ENCODE assay signal across 8 cellular contexts in the genomic region with DNA sequence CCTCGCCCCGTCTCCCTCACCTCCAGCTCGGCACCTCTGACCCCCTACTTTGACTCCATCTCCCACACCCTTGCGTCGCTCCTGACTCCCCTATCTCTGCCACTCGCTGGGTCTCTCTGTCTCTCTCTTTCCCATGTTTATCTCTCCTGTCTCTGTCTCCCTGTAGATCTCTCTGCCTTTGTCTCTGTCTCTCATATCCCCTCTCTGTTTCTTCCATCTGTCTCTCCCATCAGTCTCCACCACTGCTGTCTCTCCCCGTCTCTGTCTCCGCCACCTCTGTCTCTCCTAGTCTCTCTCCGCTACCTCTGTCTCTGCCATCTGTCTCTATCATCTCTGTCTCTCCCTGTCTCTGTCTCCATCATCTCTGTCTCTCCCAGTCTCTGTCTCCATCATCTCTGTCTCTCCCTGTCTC. TPM values are rescaled to one million over a fixed set of nuclear protein-coding genes. Genes with fewer than 3 reads are reported as not detected.
DNase-seq lines count a peak whose midpoint lies in the region; ATAC-seq and TF ChIP-seq lines count a peak whose summit lies in the region.

No MANE protein-coding gene starts in this region.

- H3K4me1 ChIP-seq in mucosa of rectum (ENCODE audit: control insufficient read depth in 2 of 2, insufficient read depth in 2 of 2, low read length in 2 of 2): peaks cover 12 to 33% of the 10 kb centered on the region in 2 donors

- H3K4me3 ChIP-seq in AG09309 (ENCODE audit: control insufficient read depth, low read depth, low read length) (peak overlapping the region; percentile 39), mucosa of rectum (ENCODE audit: low read length in 2 of 2) (peak overlapping the region; percentile 46 to 65)

- H3K27me3 Mint-ChIP-seq in HFFc6 (ENCODE audit: insufficient read depth): peaks cover 7% of the 10 kb centered on the region
- no peaks in the 10 kb centered on the region for H3K27me3 Mint-ChIP-seq in MCF 10A (ENCODE audit: insufficient read depth, unreplicated experiment)

- H3K27ac ChIP-seq in mucosa of rectum (ENCODE audit: low read depth in 2 of 2, low read length in 2 of 2): peak overlapping the region in 1 of 2 donors; percentile 80

- intact Hi-C loops in MCF 10A (cut with micrococcal nuclease): loop anchor here (5.0 to 10.0 kb wide), 2 partner anchors 111 to 229 kb away; partner anchors contain the start of genes NPAS1 and SAE1

- POLR2A ChIA-PET in MCF 10A (lab: Yijun Ruan, JAX): interaction anchor here (0.6 to 4.5 kb wide), 8 partner anchors 10 to 112 kb away, joined by 3 to 75 read pairs (median 16); partner anchors contain the start of genes CCDC9 and SAE1

- peaks cover 25 to 27% of the 10 kb centered on the region in 2 donors for H3K27me3 ChIP-seq in mucosa of rectum (ENCODE audit: control insufficient read depth in 2 of 2, insufficient read depth in 2 of 2, low read length in 2 of 2)

- BruUV-seq in MCF 10A (replicated peaks; lab: Mats Ljungman, UMichigan): TSS peak; percentile 79

- DNase-seq in AG09309 (ENCODE audit: low read depth) (no peak), HFFc6 (no peak), MCF 10A (ENCODE audit: unreplicated experiment) (no peak), AG08395 (ENCODE audit: low spot score) (no peak)
- no peak for DNase-seq in stimulated activated naive CD4-positive, alpha-beta T cell (lab: John Stamatoyannopoulos, UW)

- H3K27ac Mint-ChIP-seq in HFFc6: peak overlapping the region; percentile 90
- no peak overlapping the region for H3K27ac Mint-ChIP-seq in MCF 10A (ENCODE audit: low read depth, unreplicated experiment)

- H3K4me1 Mint-ChIP-seq in HFFc6 (ENCODE audit: low read depth) (peaks cover 20% of the 10 kb centered on the region), MCF 10A (ENCODE audit: insufficient read depth, unreplicated experiment) (peaks cover 5% of the 10 kb centered on the region)

- H3K9ac ChIP-seq in mucosa of rectum (ENCODE audit: low read depth in 1 of 2, low read length in 2 of 2): no peak overlapping the region

- peak overlapping the region; percentile 83 for H3K4me3 Mint-ChIP-seq in HFFc6
- H3K4me3 Mint-ChIP-seq in MCF 10A (ENCODE audit: unreplicated experiment): no peak overlapping the region

- H3K36me3 Mint-ChIP-seq in HFFc6 (ENCODE audit: low read depth) (no peaks in the 10 kb centered on the region), MCF 10A (ENCODE audit: insufficient read depth, unreplicated experiment) (peaks cover 7% of the 10 kb centered on the region)

- H3K9me3 Mint-ChIP-seq in HFFc6 (no peaks in the 10 kb centered on the region), MCF 10A (ENCODE audit: unreplicated experiment) (no peaks in the 10 kb centered on the region)

- no peak for TF ChIP-seq CTCF in AG09309 (IDR thresholded peaks at IDR 0.05; ENCODE audit: control insufficient read depth, insufficient read depth, low read depth, low read length, missing control alignments)
- TF ChIP-seq CTCF in HFFc6 (IDR thresholded peaks at IDR 0.05): no peak
- no peak for TF ChIP-seq CTCF in MCF 10A (IDR thresholded peaks at IDR 0.05; ENCODE audit: unreplicated experiment)

- ATAC-seq in GM18511 (IDR thresholded peaks at IDR 0.05; ENCODE audit: unreplicated experiment) (no peak), GM19035 (IDR thresholded peaks at IDR 0.05; ENCODE audit: unreplicated experiment) (no peak)

- H3K9me3 ChIP-seq in mucosa of rectum (ENCODE audit: control insufficient read depth in 2 of 2, low read length in 2 of 2): no peaks in the 10 kb centered on the region

- CTCF ChIA-PET in MCF 10A (lab: Yijun Ruan, JAX): interaction anchor here (1.4 to 7.5 kb wide), 5 partner anchors 10 to 85 kb away, joined by 3 to 292 read pairs (median 17); no protein-coding TSS in a partner anchor

- no peaks in the 10 kb centered on the region for H3K36me3 ChIP-seq in mucosa of rectum (ENCODE audit: control insufficient read depth in 2 of 2, insufficient read depth in 2 of 2, low read length in 2 of 2)

RNA-seq across cellular contexts. Expression of gene BBC3, which starts 12.4 kb away (rescaled TPM):
- 10 to 100 TPM in 2 of 6 experiments, 1 to 10 TPM in 4; 8.6 to 10.9 (median 9.6) TPM for total RNA-seq in HFFc6 (2021; fragmentation: NEBNext Ultra II Directional; extraction: Animal tissue kit (Norgen Biotek cat#: 25700))
- total RNA-seq in MCF 10A (2022): 16.2 and 19.6 TPM in 2 replicates

RNA-seq across cellular contexts. Expression of gene CCDC9, which starts 13.0 kb away (rescaled TPM):
- total RNA-seq in HFFc6 (2021; fragmentation: NEBNext Ultra II Directional; extraction: Animal tissue kit (Norgen Biotek cat#: 25700)): 10 to 100 TPM; 20.6 to 30.6 (median 23.8) TPM
- 35.0 and 39.0 TPM in 2 replicates for total RNA-seq in MCF 10A (2022)

RNA-seq across cellular contexts. Expression of gene INAFM1, which starts 31.3 kb away (rescaled TPM):
- 10 to 100 TPM; 12.0 to 16.2 (median 14.0) TPM for total RNA-seq in HFFc6 (2021; fragmentation: NEBNext Ultra II Directional; extraction: Animal tissue kit (Norgen Biotek cat#: 25700))
- total RNA-seq in MCF 10A (2022): 15.0 and 16.8 TPM in 2 replicates
